Comparison of ENCODE assay signal across 19 cellular contexts in the genomic region with DNA sequence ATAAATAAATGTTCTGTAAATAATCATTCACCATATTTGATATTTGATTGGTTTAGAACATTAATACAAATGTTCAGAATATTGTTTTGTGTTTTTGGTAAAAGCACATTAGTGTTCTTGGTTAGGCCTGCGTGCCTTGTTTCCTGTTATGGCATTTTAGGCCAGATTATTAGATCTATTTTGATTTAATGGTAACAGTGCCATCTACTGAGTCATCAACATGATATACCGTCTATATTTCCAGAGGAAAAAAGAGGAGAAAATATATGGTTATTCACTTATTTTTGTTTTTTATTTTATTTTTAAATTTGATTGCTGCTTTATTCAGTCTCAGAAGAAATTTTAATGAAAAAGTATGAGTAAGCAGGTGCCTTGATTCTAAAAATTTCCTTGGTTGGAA.
A peak's percentile ranks its signal among the peaks of the same experiment; 100 is the strongest.
DNase-seq lines count a peak whose midpoint lies in the region; ATAC-seq, FAIRE-seq and TF ChIP-seq lines count a peak whose summit lies in the region.
"Had no signal": no experiment of that assay in that cellular context is flagged by ENCODE, and none has a peak within 500 bp of the region (broad histone marks: within the 10 kb centered on the region; RNA-seq: fewer than 3 reads in every experiment).

No MANE protein-coding gene starts in this region.

- WGBS in liver, result 59% methylated on average over 2 of the region's 2 CpGs
- 97% methylated on average over 2 of the region's 2 CpGs for WGBS in HepG2 (ENCODE audit: low lambda C conversion rate)

- peak; percentile 44 to 48 for TF ChIP-seq RAD21 in liver (IDR thresholded peaks at IDR 0.05)
- TF ChIP-seq RAD21 in HepG2 (CRISPR knock-in tag; IDR thresholded peaks at IDR 0.05), result no peak

- DNase-seq in HepG2 (ENCODE audit: low spot score) (no peak), dermis microvascular lymphatic vessel endothelial cell (ENCODE audit: low read depth in 2 of 2) (peak; percentile 32 to 36), CD1c-positive myeloid dendritic cell (ENCODE audit: extremely low spot score) (no peak), NCI-H2029 (lab: John Stamatoyannopoulos, UW) (no peak)
- no peak for DNase-seq in stimulated activated CD4-positive, alpha-beta T cell treated with anti-CD3 and anti-CD28 coated beads, Interleukin-4, amount 100 ng/mL, for 24 hours
- DNase-seq: DMS79 treated with DMSO at 0.1 percent for 48 hours, GM23248, NCI-H1048, NCI-H146, NCI-H69, Peyer's patch, SHP77 had no signal

- in situ Hi-C loops in HepG2 (cut with HindIII; ENCODE audit: extremely low pct_ligation_motif_present, low pct_unique_long_range_greater_than_20kb), result no loop called here

- no peaks in the 10 kb centered on the region for H3K9me3 ChIP-seq in liver (ENCODE audit: control insufficient read depth in 4 of 4, low read length in 3 of 4)
- no peaks in the 10 kb centered on the region for H3K9me3 ChIP-seq in HepG2 (ENCODE audit: low read length)
- H3K9me3 ChIP-seq: Peyer's patch had no signal

- H3K4me1 ChIP-seq in liver (ENCODE audit: control insufficient read depth in 4 of 4, insufficient read depth in 4 of 4, low read length in 3 of 4), result peaks cover 0 to 4% (median 0%) of the 10 kb centered on the region in 4 donors
- no peaks in the 10 kb centered on the region for H3K4me1 ChIP-seq in HepG2 (ENCODE audit: insufficient read depth, low read length)
- H3K4me1 ChIP-seq: Peyer's patch had no signal

- no peak for FAIRE-seq in HepG2 (lab: Jason Lieb, UNC)
- peak; percentile 33 for FAIRE-seq in islet of Langerhans (lab: Jason Lieb, UNC)
- FAIRE-seq: G401.6, GM12892, GM19239, K562 had no signal

- CTCF ChIA-PET in HepG2 (lab: Yijun Ruan, JAX; ENCODE audit: low intra/inter-chr PET ratio, low total read pairs), result no interaction called here

- H2AFZ ChIP-seq in HepG2 (ENCODE audit: low read length), result no peak overlapping the region
- H2AFZ ChIP-seq: GM23248 had no signal

- H3K4me3 ChIP-seq in liver (ENCODE audit: low read depth in 1 of 3, low read length in 3 of 3) (no peak overlapping the region), HepG2 (replicated peaks in 1 of 3; ENCODE audit: insufficient read depth in 1 of 3, low read depth in 2 of 3, low read length in 3 of 3) (no peak overlapping the region)
- H3K4me3 ChIP-seq: GM23248, K562, Peyer's patch had no signal

- peaks cover 15% of the 10 kb centered on the region for H3K79me2 ChIP-seq in HepG2 (ENCODE audit: insufficient read depth, low read length)

- TF ChIP-seq CTCF in liver (IDR thresholded peaks at IDR 0.05; ENCODE audit: low read depth, low read length, missing input control), result no peak
- no peak for TF ChIP-seq CTCF in HepG2 (CRISPR knock-in tag; IDR thresholded peaks at IDR 0.05)

- no peaks in the 10 kb centered on the region for H3K27me3 ChIP-seq in liver (ENCODE audit: control insufficient read depth in 4 of 4, insufficient read depth in 4 of 4, low read length in 3 of 4)
- H3K27me3 ChIP-seq in HepG2 (ENCODE audit: control insufficient read depth in 1 of 2, insufficient read depth in 2 of 2, low read length in 2 of 2), result no peaks in the 10 kb centered on the region
- H3K27me3 ChIP-seq: Peyer's patch had no signal

- no peak overlapping the region for H3K4me2 ChIP-seq in HepG2 (ENCODE audit: low read depth, low read length)

- TF ChIP-seq EP300 in HepG2 (IDR thresholded peaks at IDR 0.05; ENCODE audit: low read depth in 2 of 2, low read length in 2 of 2), result no peak
- TF ChIP-seq EP300 in HepG2 (CRISPR knock-in tag; IDR thresholded peaks at IDR 0.05; ENCODE audit: borderline replicate concordance), result no peak

- intact Hi-C loops in HepG2 (cut with micrococcal nuclease; ENCODE audit: unreplicated experiment), result no loop called here

- H4K20me1 ChIP-seq in HepG2 (ENCODE audit: insufficient read depth, low read length), result no peaks in the 10 kb centered on the region

- H3K9ac ChIP-seq in liver (ENCODE audit: low read depth in 1 of 2, low read length in 2 of 2) (no peak overlapping the region), HepG2 (ENCODE audit: insufficient read depth, low read depth, low read length) (no peak overlapping the region)
- H3K9ac ChIP-seq: GM23248 had no signal

- BruUV-seq in HepG2 (replicated peaks; lab: Mats Ljungman, UMichigan), result no TSS peak

- POLR2A ChIA-PET in HepG2 (lab: Yijun Ruan, JAX), result no interaction called here

- no peak overlapping the region for H3K27ac ChIP-seq in liver (ENCODE audit: low read depth in 1 of 2, low read length in 2 of 2)
- H3K27ac ChIP-seq in HepG2 (ENCODE audit: extremely low read length, insufficient read depth, low read length), result no peak overlapping the region
- H3K27ac ChIP-seq: GM23248, Peyer's patch had no signal

- ATAC-seq in HepG2, result no peak
- no peak for ATAC-seq in HG03280 (IDR thresholded peaks at IDR 0.05; ENCODE audit: unreplicated experiment)
- ATAC-seq: K562 had no signal

- TF ChIP-seq POLR2A in HepG2 (IDR thresholded peaks at IDR 0.05; ENCODE audit: insufficient read depth in 1 of 2, low read depth in 2 of 2, low read length in 2 of 2), result no peak

- H3K36me3 ChIP-seq in liver (ENCODE audit: control insufficient read depth in 4 of 4, insufficient read depth in 3 of 4, low read depth in 1 of 4, low read length in 3 of 4) (no peaks in the 10 kb centered on the region), HepG2 (replicated peaks in 1 of 2; ENCODE audit: control insufficient read depth in 1 of 2, insufficient read depth in 2 of 2, low read length in 2 of 2) (no peaks in the 10 kb centered on the region)
- H3K36me3 ChIP-seq: Peyer's patch had no signal

TF ChIP-seq in liver, 16 proteins besides CTCF, POLR2A, EP300 and RAD21:
- no peak for TF ChIP-seq HNF4G (IDR thresholded peaks at IDR 0.05)
- no peak for TF ChIP-seq EGR1 (IDR thresholded peaks at IDR 0.05; ENCODE audit: low read depth in 2 of 2)
- TF ChIP-seq SP1 (IDR thresholded peaks at IDR 0.05), result no peak
- TF ChIP-seq, protein P1, sequence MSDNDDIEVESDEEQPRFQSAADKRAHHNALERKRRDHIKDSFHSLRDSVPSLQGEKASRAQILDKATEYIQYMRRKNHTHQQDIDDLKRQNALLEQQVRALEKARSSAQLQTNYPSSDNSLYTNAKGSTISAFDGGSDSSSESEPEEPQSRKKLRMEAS (IDR thresholded peaks at IDR 0.05), result no peak
- TF ChIP-seq ZBTB33 (IDR thresholded peaks at IDR 0.05), result no peak
- no peak for TF ChIP-seq GABPA (IDR thresholded peaks at IDR 0.05 in 1 of 2, conservative IDR thresholded peaks at IDR 0.05 in 1 of 2)
- TF ChIP-seq HNF4A (conservative IDR thresholded peaks at IDR 0.05), result no peak

TF ChIP-seq in HepG2, 621 proteins besides CTCF, POLR2A, EP300 and RAD21:
- no peak for TF ChIP-seq SATB2 (CRISPR knock-in tag; IDR thresholded peaks at IDR 0.05)
- TF ChIP-seq PRDM4 (CRISPR knock-in tag; IDR thresholded peaks at IDR 0.05; ENCODE audit: borderline replicate concordance), result no peak
- no peak for TF ChIP-seq ZBTB3 (CRISPR knock-in tag; IDR thresholded peaks at IDR 0.05; ENCODE audit: borderline replicate concordance, low read depth)
- no peak for TF ChIP-seq SP140L (CRISPR knock-in tag; IDR thresholded peaks at IDR 0.05; ENCODE audit: borderline replicate concordance)
- no peak for TF ChIP-seq ZNF841 (CRISPR knock-in tag; IDR thresholded peaks at IDR 0.05; ENCODE audit: borderline replicate concordance)
- TF ChIP-seq PRMT3 (CRISPR knock-in tag; IDR thresholded peaks at IDR 0.05; ENCODE audit: borderline replicate concordance, low read depth), result no peak
- TF ChIP-seq ZNF292 (CRISPR knock-in tag; IDR thresholded peaks at IDR 0.05; ENCODE audit: borderline replicate concordance, low read depth), result no peak
- no peak for TF ChIP-seq PAF1 (CRISPR knock-in tag; IDR thresholded peaks at IDR 0.05)
- no peak for TF ChIP-seq HNF1B (CRISPR knock-in tag; IDR thresholded peaks at IDR 0.05)
- TF ChIP-seq SAFB2 (CRISPR knock-in tag; IDR thresholded peaks at IDR 0.05; ENCODE audit: borderline replicate concordance, low read depth), result no peak
- no peak for TF ChIP-seq CBFB (CRISPR knock-in tag; IDR thresholded peaks at IDR 0.05)
- no peak for TF ChIP-seq FOXA3 (CRISPR knock-in tag; IDR thresholded peaks at IDR 0.05)
- TF ChIP-seq, protein P2, sequence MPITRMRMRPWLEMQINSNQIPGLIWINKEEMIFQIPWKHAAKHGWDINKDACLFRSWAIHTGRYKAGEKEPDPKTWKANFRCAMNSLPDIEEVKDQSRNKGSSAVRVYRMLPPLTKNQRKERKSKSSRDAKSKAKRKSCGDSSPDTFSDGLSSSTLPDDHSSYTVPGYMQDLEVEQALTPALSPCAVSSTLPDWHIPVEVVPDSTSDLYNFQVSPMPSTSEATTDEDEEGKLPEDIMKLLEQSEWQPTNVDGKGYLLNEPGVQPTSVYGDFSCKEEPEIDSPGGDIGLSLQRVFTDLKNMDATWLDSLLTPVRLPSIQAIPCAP (CRISPR knock-in tag; IDR thresholded peaks at IDR 0.05; ENCODE audit: low read depth), result no peak

Comparison
In these comparisons a context has a peak if more than half of its experiments do, and no peak if none do; other contexts are left out.
1. DNase-seq: peak in dermis microvascular lymphatic vessel endothelial cell (2 of 2); none in HepG2 (single experiment), CD1c-positive myeloid dendritic cell (single experiment), NCI-H2029 (single experiment) and stimulated activated CD4-positive, alpha-beta T cell treated with anti-CD3 and anti-CD28 coated beads, Interleukin-4, amount 100 ng/mL, for 24 hours (single experiment).